In the genomic region with DNA sequence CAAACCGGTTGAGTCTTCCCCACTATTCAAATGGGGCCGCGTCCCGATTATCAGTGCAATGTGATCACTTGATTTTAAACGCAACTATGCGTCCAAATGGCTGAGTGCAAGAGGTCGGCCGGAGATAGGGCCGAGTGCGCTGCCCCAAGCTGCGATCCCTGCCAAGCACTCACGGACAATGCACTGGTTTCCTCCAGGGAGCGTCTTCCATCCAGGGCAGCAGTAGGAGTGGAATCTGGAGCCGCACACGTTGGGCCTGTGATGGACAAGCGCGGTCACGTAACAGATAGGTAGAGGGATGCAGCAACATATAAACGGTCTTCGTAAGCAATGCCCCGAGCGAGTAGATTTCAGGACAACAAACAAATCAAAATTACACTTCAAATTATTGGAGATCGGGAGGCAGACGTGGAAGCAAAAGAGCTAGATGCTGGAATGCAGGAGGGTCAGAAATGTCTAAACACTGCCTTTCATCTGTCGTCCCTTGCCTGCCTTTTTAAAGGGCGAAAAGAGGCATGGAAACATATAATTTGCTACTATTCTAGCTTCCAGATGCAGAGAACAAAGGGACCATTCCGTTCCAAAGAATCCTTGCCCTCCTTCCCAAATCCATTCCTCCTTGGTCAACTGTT, we compare ENCODE assay signal across 11 cellular contexts. TPM values are rescaled to one million over a fixed set of nuclear protein-coding genes. Genes with fewer than 3 reads are reported as not detected.
DNase-seq lines count a peak whose midpoint lies in the region; FAIRE-seq and TF ChIP-seq lines count a peak whose summit lies in the region.
"Had no signal": no experiment of that assay in that cellular context is flagged by ENCODE, and none has a peak within 500 bp of the region (broad histone marks: within the 10 kb centered on the region; RNA-seq: fewer than 3 reads in every experiment).

No MANE protein-coding gene starts in this region.

- H3K9me3 ChIP-seq in iPS-18c (ENCODE audit: control insufficient read depth, insufficient read depth, low read length) (peaks cover 2% of the 10 kb centered on the region), smooth muscle cell (replicated peaks; ENCODE audit: low read depth) (no peaks in the 10 kb centered on the region)

- H3K36me3 Mint-ChIP-seq in activated CD4-positive, alpha-beta T cell treated with anti-CD3 and anti-CD28 coated beads, Interleukin-2, amount 10 ng/mL, durations not matched to agents 24 days and 14 days (ENCODE audit: low read depth), result peaks cover 3% of the 10 kb centered on the region

- peaks cover 3% of the 10 kb centered on the region for H3K9me3 Mint-ChIP-seq in activated CD4-positive, alpha-beta T cell treated with anti-CD3 and anti-CD28 coated beads, Interleukin-2, amount 10 ng/mL, durations not matched to agents 24 days and 14 days
- H3K9me3 Mint-ChIP-seq: dendritic cell treated with granulocyte-macrophage colony-stimulating factor and Interleukin-4, amounts not matched to agents 40 ng/mL and 50 ng/mL, for 4 days had no signal

- H3F3A ChIP-seq in smooth muscle cell (ENCODE audit: low read depth), result peaks cover 17% of the 10 kb centered on the region

- H3K4me1 ChIP-seq in smooth muscle cell (ENCODE audit: low read depth), result peaks cover 8% of the 10 kb centered on the region

- H3K36me3 ChIP-seq in bronchial epithelial cell (ENCODE audit: control insufficient read depth, insufficient read depth, low read length), result no peaks in the 10 kb centered on the region
- no peaks in the 10 kb centered on the region for H3K36me3 ChIP-seq in smooth muscle cell (ENCODE audit: low read depth)

- no peak overlapping the region for H3K9ac ChIP-seq in smooth muscle cell (ENCODE audit: low read depth)

- H3K27me3 ChIP-seq in bronchial epithelial cell (ENCODE audit: control insufficient read depth, insufficient read depth, low read length) (no peaks in the 10 kb centered on the region), smooth muscle cell (ENCODE audit: low read depth) (peaks cover 7% of the 10 kb centered on the region)

- FAIRE-seq in HTR-8/SVneo (lab: Jason Lieb, UNC), result peak; percentile 79
- FAIRE-seq in bronchial epithelial cell (lab: Jason Lieb, UNC), result peak; percentile 89

- H3K4me3 Mint-ChIP-seq in activated CD4-positive, alpha-beta T cell treated with anti-CD3 and anti-CD28 coated beads, Interleukin-2, amount 10 ng/mL, durations not matched to agents 24 days and 14 days, result no peak overlapping the region

- 16% methylated on average over 27 of the region's 27 CpGs for WGBS in smooth muscle cell (ENCODE audit: low lambda C conversion rate)

- H4K20me1 ChIP-seq in smooth muscle cell (ENCODE audit: low read depth), result no peaks in the 10 kb centered on the region

- H3K27ac ChIP-seq in smooth muscle cell (ENCODE audit: low read depth), result no peak overlapping the region

- TF ChIP-seq CTCF in bronchial epithelial cell (IDR thresholded peaks at IDR 0.05; ENCODE audit: insufficient read depth, low read length, severe bottlenecking) (no peak), smooth muscle cell (IDR thresholded peaks at IDR 0.05; ENCODE audit: borderline replicate concordance, insufficient read depth, poor library complexity, severe bottlenecking) (no peak)

- no peak for DNase-seq in HTR-8/SVneo (ENCODE audit: insufficient read length, low spot score)
- no peak for DNase-seq in bronchial epithelial cell (ENCODE audit: low read depth)
- DNase-seq in smooth muscle cell (lab: John Stamatoyannopoulos, UW; ENCODE audit: unreplicated experiment), result no peak
- DNase-seq in activated CD4-positive, alpha-beta T cell treated with anti-CD3 and anti-CD28 coated beads for 1 hour, result no peak
- DNase-seq in activated CD4-positive, alpha-beta T cell treated with anti-CD3 and anti-CD28 coated beads, Interleukin-2, amount 10 ng/mL, durations not matched to agents 24 days and 14 days, result no peak
- no peak for DNase-seq in NCI-H748 treated with DMSO at 0.1 percent for 48 hours (lab: John Stamatoyannopoulos, UW)
- DNase-seq: NCI-H524 treated with DMSO at 0.1 percent for 48 hours; stimulated activated naive CD8-positive, alpha-beta T cell treated with anti-CD3 and anti-CD28 coated beads, Interleukin-15, Interleukin-2, amounts not matched to agents 100 U/mL and 50 U/mL, for 24 hours had no signal

- peak overlapping the region; percentile 99 for H2AFZ ChIP-seq in smooth muscle cell (ENCODE audit: low read depth)

- H3K4me3 ChIP-seq in bronchial epithelial cell (ENCODE audit: low read depth, low read length), result no peak overlapping the region
- peak overlapping the region; percentile 71 for H3K4me3 ChIP-seq in iPS-18c (ENCODE audit: insufficient read depth, low read depth, low read length)
- H3K4me3 ChIP-seq in smooth muscle cell, result peak overlapping the region; percentile 90

- H3K27me3 Mint-ChIP-seq in activated CD4-positive, alpha-beta T cell treated with anti-CD3 and anti-CD28 coated beads, Interleukin-2, amount 10 ng/mL, durations not matched to agents 24 days and 14 days, result peaks cover 35% of the 10 kb centered on the region

- peak overlapping the region; percentile 99 for H3K4me2 ChIP-seq in smooth muscle cell

- intact Hi-C loops in activated CD4-positive, alpha-beta T cell treated with anti-CD3 and anti-CD28 coated beads, Interleukin-2, amount 10 ng/mL, durations not matched to agents 24 days and 14 days (cut with micrococcal nuclease), result no loop called here

- peaks cover 6% of the 10 kb centered on the region for H3K79me2 ChIP-seq in smooth muscle cell (ENCODE audit: low read depth)

- H3K27ac Mint-ChIP-seq in activated CD4-positive, alpha-beta T cell treated with anti-CD3 and anti-CD28 coated beads, Interleukin-2, amount 10 ng/mL, durations not matched to agents 24 days and 14 days, result no peak overlapping the region
- H3K27ac Mint-ChIP-seq: dendritic cell treated with granulocyte-macrophage colony-stimulating factor and Interleukin-4, amounts not matched to agents 40 ng/mL and 50 ng/mL, for 4 days had no signal

- no peaks in the 10 kb centered on the region for H3K4me1 Mint-ChIP-seq in activated CD4-positive, alpha-beta T cell treated with anti-CD3 and anti-CD28 coated beads, Interleukin-2, amount 10 ng/mL, durations not matched to agents 24 days and 14 days

RNA-seq across cellular contexts. Expression of a gene that starts 1.7 kb away (rescaled TPM):
- total RNA-seq in bronchial epithelial cell (26.1 and 49.0 TPM in 2 replicates), smooth muscle cell (25.9 and 36.5 TPM in 2 replicates)
- 10.0 and 17.2 TPM in 2 replicates for polyA plus RNA-seq in smooth muscle cell
- total RNA-seq in activated CD4-positive, alpha-beta T cell treated with anti-CD3 and anti-CD28 coated beads, Interleukin-2, amount 10 ng/mL, durations not matched to agents 24 days and 14 days, result not detected in 2 replicates
- total RNA-seq: T-helper 2 cell treated with Interferon-gamma antibody and Interleukin-4, amounts not matched to agents 100 ng/mL and 5 ng/mL, for 36 hours had no signal

Comparison
In these comparisons a context has a peak if more than half of its experiments do, and no peak if none do; other contexts are left out.
1. RNA of a gene that starts 1.7 kb away (total RNA-seq): 26.1 to 49.0 TPM in bronchial epithelial cell and 25.9 to 36.5 TPM in smooth muscle cell; not detected in activated CD4-positive, alpha-beta T cell treated with anti-CD3 and anti-CD28 coated beads, Interleukin-2, amount 10 ng/mL, durations not matched to agents 24 days and 14 days; every median in the first group is over 10 times any median in the second.